ENCODE assay signal across 1 cellular context in the genomic region with DNA sequence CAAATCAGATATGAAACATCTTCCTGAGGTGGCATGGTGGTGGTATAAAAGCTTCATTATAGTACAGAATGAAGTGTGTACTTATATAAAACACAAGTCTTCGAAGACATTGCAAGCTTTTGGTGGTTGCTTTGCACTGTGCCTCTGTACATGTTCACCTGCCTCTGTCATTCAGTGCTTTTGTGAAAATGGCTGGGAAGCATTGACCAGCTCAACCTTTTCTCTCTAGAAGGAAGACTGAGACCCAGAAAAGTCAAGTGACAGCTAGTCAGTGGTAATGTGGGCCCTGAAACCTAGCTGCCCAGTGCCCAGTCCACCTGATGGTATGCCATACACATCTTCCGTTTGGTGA.
TF ChIP-seq lines count a peak whose summit lies in the region.

No MANE protein-coding gene starts in this region.

TF ChIP-seq in GM23338, 12 proteins besides CTCF, POLR2A, EP300 and RAD21 (continued from another document):
- TF ChIP-seq ZNF462 (CRISPR knock-in tag; IDR thresholded peaks at IDR 0.05): no peak
- no peak for TF ChIP-seq ETS1 (IDR thresholded peaks at IDR 0.05)
- no peak for TF ChIP-seq NANOG (IDR thresholded peaks at IDR 0.05; ENCODE audit: borderline replicate concordance)
- no peak for TF ChIP-seq CREB1 (CRISPR knock-in tag; IDR thresholded peaks at IDR 0.05; ENCODE audit: low read depth)
- no peak for TF ChIP-seq EZH2 (IDR thresholded peaks at IDR 0.05; ENCODE audit: low read depth, unreplicated experiment)
- TF ChIP-seq POLR2AphosphoS5 (IDR thresholded peaks at IDR 0.05; ENCODE audit: low read depth): no peak
- TF ChIP-seq ZNF331 (CRISPR knock-in tag; IDR thresholded peaks at IDR 0.05; ENCODE audit: low read depth): no peak
- TF ChIP-seq STAT1 (IDR thresholded peaks at IDR 0.05; ENCODE audit: unreplicated experiment): no peak
- TF ChIP-seq REST (IDR thresholded peaks at IDR 0.05; ENCODE audit: unreplicated experiment): no peak
